19 cellular contexts compared by ENCODE assay signal in the genomic region with DNA sequence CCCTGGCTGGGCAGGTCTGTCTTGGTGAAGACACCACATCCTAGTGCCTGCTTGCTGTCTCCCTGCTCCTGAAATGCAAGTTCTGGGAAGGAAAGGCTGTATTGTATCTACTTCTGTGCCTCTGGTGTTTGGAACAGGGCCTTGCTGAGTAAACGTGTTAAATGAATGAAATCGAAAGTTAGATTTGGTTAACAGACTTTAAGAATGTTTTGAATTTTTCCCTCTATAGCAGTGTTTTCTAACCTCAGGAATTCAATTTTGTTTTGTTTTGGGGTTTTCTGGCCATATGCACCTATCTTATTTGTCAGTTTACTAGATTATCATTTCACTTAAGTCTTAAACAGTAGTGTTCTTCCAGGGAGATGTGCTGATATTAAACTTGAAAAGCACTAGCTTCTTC. TPM values are rescaled to one million over a fixed set of nuclear protein-coding genes. Genes with fewer than 3 reads are reported as not detected.
A peak's percentile ranks its signal among the peaks of the same experiment; 100 is the strongest.
DNase-seq lines count a peak whose midpoint lies in the region; ATAC-seq and TF ChIP-seq lines count a peak whose summit lies in the region.
"Had no signal": no experiment of that assay in that cellular context is flagged by ENCODE, and none has a peak within 500 bp of the region (broad histone marks: within the 10 kb centered on the region; RNA-seq: fewer than 3 reads in every experiment).

No MANE protein-coding gene starts in this region.

- H3K56ac ChIP-seq in H9 (ENCODE audit: insufficient read length, low read depth, low read length) = no peak overlapping the region

- no peaks in the 10 kb centered on the region for H3K27me3 ChIP-seq in H9 (ENCODE audit: insufficient read depth, low read length)

- DNase-seq in AG10803 (ENCODE audit: low read depth) = peak; percentile 44
- no peak for DNase-seq in H9
- DNase-seq in astrocyte of the cerebellum (ENCODE audit: low read depth) = peak; percentile 44
- peak; percentile 56 for DNase-seq in fibroblast of villous mesenchyme (ENCODE audit: low read depth)
- no peak for DNase-seq in activated CD4-positive, CD25-positive, alpha-beta regulatory T cell (lab: John Stamatoyannopoulos, UW)
- DNase-seq in HT-29 (ENCODE audit: low spot score) = no peak
- DNase-seq in posterior cingulate gyrus = no peak
- DNase-seq in Right ventricle myocardium superior = no peak
- DNase-seq: AML-193; CD4-positive, alpha-beta T cell; DMS79 treated with DMSO at 0.1 percent for 48 hours; HFFc6; KG1; NCI-H1417; NCI-H2029 treated with DMSO at 0.1 percent for 48 hours; NCI-H524; NK-92 treated with Interleukin-12 subunit alpha and Interleukin-12 subunit beta, amount 100 ng/mL, for 24 hours had no signal

- H3K27me3 Mint-ChIP-seq in H9 (ENCODE audit: low read depth) = no peaks in the 10 kb centered on the region
- H3K27me3 Mint-ChIP-seq: CD4-positive, alpha-beta T cell had no signal

- no peak overlapping the region for H2BK15ac ChIP-seq in H9 (ENCODE audit: low read depth, low read length)

- WGBS in H9 (ENCODE audit: extremely low coverage, insufficient read length, low lambda C conversion rate) = no CpG with 5 or more reads among the region's 2 CpGs

- H3K36me3 Mint-ChIP-seq in H9 (ENCODE audit: insufficient read depth in 1 of 3, low read depth in 3 of 3) = peaks cover 2 to 19% (median 16%) of the 10 kb centered on the region in 3 experiments; a peak in 6 of 7 replicates

- H3K4me1 ChIP-seq in H9 (ENCODE audit: insufficient read depth, low read length) = no peaks in the 10 kb centered on the region; the same call in 1 of the 2 replicates

- no peak overlapping the region for H3K27ac ChIP-seq in H9 (ENCODE audit: insufficient read length, low read depth, low read length)
- H3K27ac ChIP-seq: HL-60, SK-N-MC had no signal

- no peak overlapping the region for H2AK5ac ChIP-seq in H9 (ENCODE audit: insufficient read length, low read length)

- intact Hi-C loops in posterior cingulate gyrus (cut with DNase I) = no loop called here
- intact Hi-C loops in Right ventricle myocardium superior (cut with DNase I) = no loop called here

- no peak overlapping the region for H2BK120ac ChIP-seq in H9 (ENCODE audit: low read depth, low read length, poor library complexity, severe bottlenecking)

- H2BK20ac ChIP-seq in H9 (ENCODE audit: low read depth, low read length, poor library complexity, severe bottlenecking) = no peak overlapping the region

- H3K23me2 ChIP-seq in H9 (ENCODE audit: insufficient read length, low read depth, low read length, poor library complexity, severe bottlenecking) = no peaks in the 10 kb centered on the region

- no peak overlapping the region for H2BK5ac ChIP-seq in H9 (ENCODE audit: insufficient read length, low read length)

- in situ Hi-C loops in astrocyte of the cerebellum (cut with HindIII; ENCODE audit: low sequenced_read_pairs) = no loop called here

- no peak overlapping the region for H3K4me2 ChIP-seq in H9 (ENCODE audit: insufficient read depth, insufficient read length, low read length)

- no peak overlapping the region for H3K9ac ChIP-seq in H9 (ENCODE audit: extremely low read depth, insufficient read length, low read length)

- H3K4ac ChIP-seq in H9 (ENCODE audit: low read depth, low read length) = no peak overlapping the region

- H4K5ac ChIP-seq in H9 (ENCODE audit: insufficient read length, low read depth, low read length) = no peak overlapping the region

- TF ChIP-seq CTCF in AG10803 (conservative IDR thresholded peaks at IDR 0.05; ENCODE audit: low read length) (0 out of 2 replicates have a peak, but pooled peaks have one; percentile 1), H9 (conservative IDR thresholded peaks at IDR 0.05) (no peak), astrocyte of the cerebellum (IDR thresholded peaks at IDR 0.05; ENCODE audit: low read depth, low read length, missing control alignments) (no peak), fibroblast of villous mesenchyme (IDR thresholded peaks at IDR 0.05; ENCODE audit: insufficient read depth, low read depth, low read length) (no peak)

- no peak overlapping the region for H3K14ac ChIP-seq in H9 (ENCODE audit: insufficient read depth, low read length)

- H3K27ac Mint-ChIP-seq in H9 = peak overlapping the region in 2 of 3 experiments; percentile 20 to 34; a peak in 2 of 7 replicates
- H3K27ac Mint-ChIP-seq: CD4-positive, alpha-beta T cell; HFFc6 had no signal

- no peak overlapping the region for H2BK12ac ChIP-seq in H9 (ENCODE audit: insufficient read length, low read depth, low read length)

- no peak overlapping the region for H3K18ac ChIP-seq in H9 (ENCODE audit: insufficient read length, low read depth, low read length)

- no peaks in the 10 kb centered on the region for H3K79me1 ChIP-seq in H9 (ENCODE audit: insufficient read depth, low read depth, low read length, poor library complexity, severe bottlenecking)

- H4K91ac ChIP-seq in H9 (ENCODE audit: insufficient read length, low read depth, low read length) = no peak overlapping the region

- H3K4me3 Mint-ChIP-seq in H9 = no peak overlapping the region
- H3K4me3 Mint-ChIP-seq: CD4-positive, alpha-beta T cell; HFFc6 had no signal

- H3K4me3 ChIP-seq in AG10803 (ENCODE audit: low read length) = no peak overlapping the region
- H3K4me3 ChIP-seq in astrocyte of the cerebellum (ENCODE audit: low read depth, low read length) = no peak overlapping the region
- no peak overlapping the region for H3K4me3 ChIP-seq in fibroblast of villous mesenchyme (ENCODE audit: low read depth, low read length)
- H3K4me3 ChIP-seq: SK-N-MC had no signal

- no peaks in the 10 kb centered on the region for H3K9me3 Mint-ChIP-seq in H9
- H3K9me3 Mint-ChIP-seq: CD4-positive, alpha-beta T cell; HFFc6 had no signal

- no peaks in the 10 kb centered on the region for H3K9me3 ChIP-seq in H9 (ENCODE audit: control insufficient read depth, low read depth, low read length)

- no peak overlapping the region for H4K8ac ChIP-seq in H9 (replicated peaks; ENCODE audit: insufficient read length, low read depth, low read length)

- H3K23ac ChIP-seq in H9 (ENCODE audit: insufficient read length, low read depth, low read length) = no peak overlapping the region

- ATAC-seq in Right ventricle myocardium superior (ENCODE audit: poor library complexity) = no peak

- H4K20me1 ChIP-seq in H9 (ENCODE audit: control insufficient read depth, insufficient read depth, insufficient read length) = no peaks in the 10 kb centered on the region

- no peak overlapping the region for H2AFZ ChIP-seq in H9 (ENCODE audit: low read length)

- H3K79me2 ChIP-seq in H9 (ENCODE audit: insufficient read depth, low read length) = no peaks in the 10 kb centered on the region; the same call in 1 of the 2 replicates

- H3T11ph ChIP-seq in H9 (ENCODE audit: low read length) = no peak overlapping the region

- 0 out of 4 replicates have a peak, but pooled peaks cover 0 to 3% of the 10 kb centered on the region in 2 experiments for H3K4me1 Mint-ChIP-seq in H9

RNA-seq across cellular contexts. Expression of gene FARP2, which starts 20.7 kb away (rescaled TPM):
- total RNA-seq in H9 (2021) (31.0 and 33.9 TPM in 2 replicates), fibroblast of villous mesenchyme (34.1 and 37.6 TPM in 2 replicates), Right ventricle myocardium superior (14.0 TPM)
- total RNA-seq in HT-29 (2014; rRNA removed; shearing (Covaris generic)) = 53.7 and 54.1 TPM in 2 replicates

Comparison
In these comparisons a context has a peak if more than half of its experiments do, and no peak if none do; other contexts are left out.
1. DNase-seq: peak in AG10803 (single experiment), astrocyte of the cerebellum (single experiment) and fibroblast of villous mesenchyme (single experiment); none in H9 (single experiment), activated CD4-positive, CD25-positive, alpha-beta regulatory T cell (0 of 4), HT-29 (single experiment), posterior cingulate gyrus (0 of 10) and Right ventricle myocardium superior (single experiment).